Comparison of ENCODE assay signal across 1 cellular context in genomic region chr7:70016044-70016770, GRCh38.
TF ChIP-seq lines count a peak whose summit lies in the region.

No MANE protein-coding gene starts in this region.

TF ChIP-seq in HEK293, 187 proteins besides CTCF, POLR2A, EP300 and RAD21 (continued from another document):
- TF ChIP-seq PRDM10 (tag by site-specific recombination; IDR thresholded peaks at IDR 0.05) (peak; percentile 26; the same call in 1 of the 2 replicates), REST (tag by site-specific recombination; IDR thresholded peaks at IDR 0.05) (peak; percentile 70), KLF1 (tag by site-specific recombination; IDR thresholded peaks at IDR 0.05) (no peak)
